Comparison of ENCODE assay signal across 8 cellular contexts in the genomic region with DNA sequence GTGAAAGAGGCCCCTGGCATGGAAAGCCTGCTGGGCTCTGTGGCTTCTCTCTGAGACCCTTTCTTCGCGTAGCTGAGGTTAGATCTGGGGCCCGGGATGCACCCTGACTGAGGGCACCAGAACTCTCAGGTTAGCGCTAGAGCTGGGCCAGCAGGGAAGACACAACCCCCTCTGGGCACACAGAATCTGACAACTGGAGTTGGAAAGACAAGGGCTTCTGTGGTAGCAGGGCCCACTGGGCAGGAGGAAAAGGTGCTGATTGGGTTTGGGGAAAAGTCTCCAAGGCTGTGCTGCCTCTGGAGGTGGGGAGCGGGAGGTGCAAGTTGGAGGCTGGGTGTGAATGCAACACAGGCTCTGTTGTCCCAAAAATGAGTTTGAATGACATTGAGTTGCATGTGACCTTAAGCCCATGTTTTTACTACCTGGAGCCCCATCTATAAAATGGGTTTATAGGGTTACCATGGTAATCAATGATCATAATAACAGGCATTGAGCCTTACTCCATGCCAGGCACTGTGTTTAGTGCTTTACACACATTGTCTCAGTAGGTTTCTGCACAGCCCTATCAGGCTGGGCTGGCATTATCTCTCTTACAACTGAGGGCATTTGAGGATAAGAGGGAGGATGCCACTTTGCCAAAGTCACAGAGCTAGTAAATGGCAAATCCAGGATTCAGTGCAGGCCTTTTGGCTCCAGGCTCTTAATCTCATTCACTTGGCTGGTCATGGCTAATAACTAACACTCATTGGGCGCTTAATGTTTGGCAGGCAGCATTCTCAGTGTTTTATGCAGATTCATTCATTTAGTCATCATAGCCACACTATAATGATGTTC. TPM values are rescaled to one million over a fixed set of nuclear protein-coding genes. Genes with fewer than 3 reads are reported as not detected.
DNase-seq lines count a peak whose midpoint lies in the region; ATAC-seq and TF ChIP-seq lines count a peak whose summit lies in the region.

No MANE protein-coding gene starts in this region.

- TF ChIP-seq POLR2A in prostate gland (IDR thresholded peaks at IDR 0.05), result no peak

- H3K4me3 ChIP-seq in OCI-LY1 (ENCODE audit: low read depth, low read length, poor library complexity, severe bottlenecking) (no peak overlapping the region), endodermal cell (ENCODE audit: low read length) (no peak overlapping the region), prostate gland (no peak overlapping the region)

- H3K9ac ChIP-seq in OCI-LY1 (ENCODE audit: low read length), result no peak overlapping the region
- no peak overlapping the region for H3K9ac ChIP-seq in endodermal cell (ENCODE audit: extremely low read depth, low read length, poor library complexity, severe bottlenecking)

- ATAC-seq in GM21737 (IDR thresholded peaks at IDR 0.05; ENCODE audit: unreplicated experiment), result no peak

- H3K79me2 ChIP-seq in OCI-LY1 (ENCODE audit: insufficient read depth, low read length), result no peaks in the 10 kb centered on the region

- H3K27me3 Mint-ChIP-seq in endodermal cell (ENCODE audit: insufficient read depth), result peaks cover 5% of the 10 kb centered on the region

- no peaks in the 10 kb centered on the region for H3K4me1 ChIP-seq in OCI-LY1 (ENCODE audit: insufficient read depth, low read length, severe bottlenecking)
- H3K4me1 ChIP-seq in endodermal cell (ENCODE audit: control insufficient read depth, insufficient read depth, low read length), result no peaks in the 10 kb centered on the region
- H3K4me1 ChIP-seq in prostate gland (replicated peaks), result no peaks in the 10 kb centered on the region

- H3K27me3 ChIP-seq in OCI-LY1 (ENCODE audit: insufficient read depth, low read length) (peaks cover 8% of the 10 kb centered on the region; the same call in 1 of the 2 replicates), endodermal cell (ENCODE audit: control insufficient read depth, insufficient read depth, low read length, poor library complexity, severe bottlenecking) (no peaks in the 10 kb centered on the region), prostate gland (replicated peaks; ENCODE audit: insufficient read depth) (no peaks in the 10 kb centered on the region)

- no peak overlapping the region for H2AFZ ChIP-seq in OCI-LY1 (ENCODE audit: low read length)

- no peak overlapping the region for H3K4me2 ChIP-seq in OCI-LY1 (ENCODE audit: low read length)

- H3K9me3 Mint-ChIP-seq in endodermal cell, result peaks cover 3% of the 10 kb centered on the region

- H3K4me1 Mint-ChIP-seq in endodermal cell, result peaks cover 4% of the 10 kb centered on the region

- no peaks in the 10 kb centered on the region for H3K36me3 ChIP-seq in OCI-LY1 (ENCODE audit: insufficient read depth, low read length)
- H3K36me3 ChIP-seq in endodermal cell (ENCODE audit: control insufficient read depth, insufficient read depth, low read length), result no peaks in the 10 kb centered on the region
- H3K36me3 ChIP-seq in prostate gland, result no peaks in the 10 kb centered on the region

- no peaks in the 10 kb centered on the region for H4K20me1 ChIP-seq in OCI-LY1 (ENCODE audit: insufficient read depth, low read length)

- H3F3A ChIP-seq in OCI-LY1 (ENCODE audit: insufficient read depth, low read length), result no peaks in the 10 kb centered on the region

- H3K27ac ChIP-seq in OCI-LY1 (ENCODE audit: low read depth, low read length, poor library complexity, severe bottlenecking) (no peak overlapping the region), endodermal cell (ENCODE audit: low read depth, low read length) (no peak overlapping the region), prostate gland (peak overlapping the region; percentile 47 to 66)

- intact Hi-C loops in prostate gland (cut with DNase I), result no loop called here

- WGBS in endodermal cell (ENCODE audit: insufficient coverage in 1 of 2, insufficient read length in 1 of 2), 2 experiments, result 72 to 100% methylated on average over 3 to 6 of the region's 6 CpGs
- WGBS in prostate gland, result 81% methylated on average over 6 of the region's 6 CpGs

- H3K9me3 ChIP-seq in OCI-LY1 (ENCODE audit: low read length), result no peaks in the 10 kb centered on the region
- no peaks in the 10 kb centered on the region for H3K9me3 ChIP-seq in endodermal cell (ENCODE audit: control insufficient read depth, low read length)
- no peaks in the 10 kb centered on the region for H3K9me3 ChIP-seq in prostate gland

- peak; percentile 52; the same call in 1 of the 2 replicates for TF ChIP-seq CTCF in OCI-LY1 (IDR thresholded peaks at IDR 0.05; ENCODE audit: low read length)
- TF ChIP-seq CTCF in endodermal cell (conservative IDR thresholded peaks at IDR 0.05), result peak; percentile 82
- peak in 1 of 4 experiments; percentile 53 for TF ChIP-seq CTCF in prostate gland (IDR thresholded peaks at IDR 0.05)

- H3K9me2 ChIP-seq in OCI-LY1 (ENCODE audit: low read depth, low read length), result no peaks in the 10 kb centered on the region

- H3K4me3 Mint-ChIP-seq in endodermal cell, result no peak overlapping the region

- no peaks in the 10 kb centered on the region for H3K36me3 Mint-ChIP-seq in endodermal cell (ENCODE audit: low read depth)

- DNase-seq in NCI-H82 (lab: John Stamatoyannopoulos, UW) (peak; percentile 60), NCI-H82 treated with DMSO at 0.1 percent for 48 hours (lab: John Stamatoyannopoulos, UW; ENCODE audit: unreplicated experiment) (no peak), endodermal cell (peak; percentile 93), prostate gland (ENCODE audit: low spot score) (no peak), NCI-H1105 treated with DMSO at 0.1 percent for 48 hours (lab: John Stamatoyannopoulos, UW) (no peak), NCI-H2029 treated with DMSO at 0.1 percent for 48 hours (lab: John Stamatoyannopoulos, UW) (no peak)

- no peak overlapping the region for H3K27ac Mint-ChIP-seq in endodermal cell

RNA-seq across cellular contexts. Expression of gene IGFBP4, which starts 9.5 kb away (rescaled TPM):
- total RNA-seq in endodermal cell (10 to 100 TPM; 58.3 to 69.0 TPM), prostate gland (100 to 1,000 TPM; 132 to 154 TPM)
- 39.9 TPM for polyA plus RNA-seq in endodermal cell (2013, experiment 1 of 2)
- polyA plus RNA-seq in endodermal cell (2013, experiment 2 of 2), result 38.5 TPM

RNA-seq across cellular contexts. Expression of gene TOP2A, which starts 16.1 kb away (rescaled TPM):
- 100 to 1,000 TPM; 173 to 246 TPM for total RNA-seq in endodermal cell
- polyA plus RNA-seq in endodermal cell (2013, experiment 1 of 2), result 353 TPM
- polyA plus RNA-seq in endodermal cell (2013, experiment 2 of 2), result 358 TPM
- total RNA-seq in prostate gland, result 10 to 100 TPM in 1 of 2 donors, 1 to 10 TPM in 1; 3.1 to 15.9 TPM

Comparison
In these comparisons a context has a peak if more than half of its experiments do, and no peak if none do; other contexts are left out.
1. DNase-seq: peak in NCI-H82 (single experiment) and endodermal cell (single experiment); none in NCI-H82 treated with DMSO at 0.1 percent for 48 hours (single experiment), prostate gland (single experiment), NCI-H1105 treated with DMSO at 0.1 percent for 48 hours (single experiment) and NCI-H2029 treated with DMSO at 0.1 percent for 48 hours (single experiment).
2. H3K27ac ChIP-seq: peak in prostate gland (2 of 2); none in OCI-LY1 (single experiment) and endodermal cell (single experiment).
3. RNA of gene TOP2A, which starts 16.1 kb away (total RNA-seq): 173 to 246 TPM in endodermal cell; 3.1 to 15.9 TPM in prostate gland; every median in the first group is over 10 times any median in the second.